ENCODE assay signal across 20 cellular contexts in genomic region chr3:42513521-42513920, GRCh38.
"Had no signal": no experiment of that assay in that cellular context is flagged by ENCODE, and none has a peak within 500 bp of the region (broad histone marks: within the 10 kb centered on the region; RNA-seq: fewer than 3 reads in every experiment).

No MANE protein-coding gene starts in this region.

- H3K27ac ChIP-seq: neutrophil, parathyroid adenoma, sigmoid colon, tibial nerve had no signal

- H3K9me3 Mint-ChIP-seq: activated CD4-positive, alpha-beta T cell treated with anti-CD3 and anti-CD28 coated beads, Interleukin-2, amount 10 ng/mL, durations not matched to agents 24 days and 14 days; activated CD8-positive, alpha-beta T cell treated with anti-CD3 and anti-CD28 coated beads for 36 hours; activated naive CD4-positive, alpha-beta T cell treated with anti-CD3 and anti-CD28 coated beads for 36 hours; activated T-helper 2 cell treated with anti-CD3 and anti-CD28 coated beads, Interferon-gamma antibody, Interleukin-2, Interleukin-4, amounts not matched to agents 10 μg/mL and 5 μg/mL and 100 μg/mL, durations not matched to agents 14 hours and 24 hours and 36 hours; brain; natural killer cell; T-helper 1 cell treated with Interleukin-12 subunit alpha and Interleukin-12 subunit beta and Interleukin-4 antibody, amounts not matched to agents 30 μg/mL and 1 μg/mL, for 36 hours had no signal

- H3K9me3 ChIP-seq: neutrophil, sigmoid colon, tibial nerve had no signal

- H3K4me1 Mint-ChIP-seq: brain, natural killer cell had no signal

- H3K4me3 ChIP-seq: sigmoid colon, tibial nerve had no signal

- H3K4me1 ChIP-seq: parathyroid adenoma, sigmoid colon had no signal

- DNase-seq: activated CD4-positive, alpha-beta T cell treated with anti-CD3 and anti-CD28 coated beads, Interleukin-2, amount 10 ng/mL, durations not matched to agents 24 days and 14 days; activated CD8-positive, alpha-beta T cell treated with anti-CD3 and anti-CD28 coated beads for 36 hours; activated naive CD4-positive, alpha-beta T cell treated with anti-CD3 and anti-CD28 coated beads for 36 hours; activated T-cell treated with anti-CD3 and anti-CD28 coated beads, Interleukin-2, amount 50 U/mL, for 1 hour; cortex of kidney; head of caudate nucleus; left ventricle myocardium superior; mesendoderm; natural killer cell; sigmoid colon; stimulated activated CD4-positive, alpha-beta T cell treated with anti-CD3 and anti-CD28 coated beads, Interleukin-12 subunit alpha, Interleukin-12 subunit beta, amount 100 ng/mL, for 4 hours; stimulated activated CD4-positive, alpha-beta T cell treated with anti-CD3 and anti-CD28 coated beads, Interleukin-1b, Interleukin-23, amount 100 ng/mL, for 48 hours; stimulated activated CD8-positive, alpha-beta memory T cell treated with anti-CD3 and anti-CD28 coated beads, Interleukin-4, amount 100 ng/mL, for 48 hours; stimulated activated naive CD4-positive, alpha-beta T cell treated with Interleukin-2 at 50 U/mL for 16 hours had no signal

- H3K27ac Mint-ChIP-seq: activated CD4-positive, alpha-beta T cell treated with anti-CD3 and anti-CD28 coated beads, Interleukin-2, amount 10 ng/mL, durations not matched to agents 24 days and 14 days; activated CD8-positive, alpha-beta T cell treated with anti-CD3 and anti-CD28 coated beads for 36 hours; activated naive CD4-positive, alpha-beta T cell treated with anti-CD3 and anti-CD28 coated beads for 36 hours; activated T-helper 2 cell treated with anti-CD3 and anti-CD28 coated beads, Interferon-gamma antibody, Interleukin-2, Interleukin-4, amounts not matched to agents 10 μg/mL and 5 μg/mL and 100 μg/mL, durations not matched to agents 14 hours and 24 hours and 36 hours; brain; natural killer cell; T-helper 1 cell treated with Interleukin-12 subunit alpha and Interleukin-12 subunit beta and Interleukin-4 antibody, amounts not matched to agents 30 μg/mL and 1 μg/mL, for 36 hours had no signal

- H3K4me3 Mint-ChIP-seq: activated CD4-positive, alpha-beta T cell treated with anti-CD3 and anti-CD28 coated beads, Interleukin-2, amount 10 ng/mL, durations not matched to agents 24 days and 14 days; activated CD8-positive, alpha-beta T cell treated with anti-CD3 and anti-CD28 coated beads for 36 hours; activated naive CD4-positive, alpha-beta T cell treated with anti-CD3 and anti-CD28 coated beads for 36 hours; brain; natural killer cell; T-helper 1 cell treated with Interleukin-12 subunit alpha and Interleukin-12 subunit beta and Interleukin-4 antibody, amounts not matched to agents 30 μg/mL and 1 μg/mL, for 36 hours had no signal

- H3K27me3 Mint-ChIP-seq: activated CD4-positive, alpha-beta T cell treated with anti-CD3 and anti-CD28 coated beads, Interleukin-2, amount 10 ng/mL, durations not matched to agents 24 days and 14 days; activated CD8-positive, alpha-beta T cell treated with anti-CD3 and anti-CD28 coated beads for 36 hours had no signal

- H3K36me3 Mint-ChIP-seq: brain, natural killer cell had no signal

- H3K36me3 ChIP-seq: neutrophil, sigmoid colon, tibial nerve had no signal

- H3K9ac ChIP-seq: parathyroid adenoma had no signal

- H3K27me3 ChIP-seq: sigmoid colon, tibial nerve had no signal
